8 cellular contexts compared by ENCODE assay signal in genomic region chr1:5637171-5637570, GRCh38.
DNase-seq lines count a peak whose midpoint lies in the region; ATAC-seq, FAIRE-seq and TF ChIP-seq lines count a peak whose summit lies in the region.

No MANE protein-coding gene starts in this region.

- no peak overlapping the region for H3K4me3 Mint-ChIP-seq in natural killer cell

- H3K4me3 ChIP-seq in bronchial epithelial cell (ENCODE audit: low read depth, low read length) (no peak overlapping the region), tibial nerve (no peak overlapping the region)

- peaks cover 0 to 3% of the 10 kb centered on the region in 2 donors for H3K9me3 Mint-ChIP-seq in natural killer cell

- ATAC-seq in natural killer cell (no peak), HG02642 (IDR thresholded peaks at IDR 0.05; ENCODE audit: poor library complexity, unreplicated experiment) (no peak)

- no peaks in the 10 kb centered on the region for H3K36me3 Mint-ChIP-seq in natural killer cell

- H3K27me3 ChIP-seq in bronchial epithelial cell (ENCODE audit: control insufficient read depth, insufficient read depth, low read length): no peaks in the 10 kb centered on the region
- H3K27me3 ChIP-seq in tibial nerve: peaks cover 0 to 8% of the 10 kb centered on the region in 2 donors

- H3K4me1 ChIP-seq in tibial nerve: no peaks in the 10 kb centered on the region

- no peak overlapping the region for H3K27ac Mint-ChIP-seq in natural killer cell

- H3K27me3 Mint-ChIP-seq in natural killer cell (ENCODE audit: low read depth in 2 of 2): peaks cover 17 to 19% of the 10 kb centered on the region in 2 donors

- FAIRE-seq in bronchial epithelial cell (lab: Jason Lieb, UNC): no peak

- no peaks in the 10 kb centered on the region for H3K4me1 Mint-ChIP-seq in natural killer cell

- TF ChIP-seq POLR2A in tibial nerve (IDR thresholded peaks at IDR 0.05): no peak

- TF ChIP-seq EP300 in tibial nerve (IDR thresholded peaks at IDR 0.05): no peak

- no peaks in the 10 kb centered on the region for H3K36me3 ChIP-seq in bronchial epithelial cell (ENCODE audit: control insufficient read depth, insufficient read depth, low read length)
- no peaks in the 10 kb centered on the region for H3K36me3 ChIP-seq in tibial nerve

- H3K9me3 ChIP-seq in tibial nerve: peaks cover 0 to 7% (median 0%) of the 10 kb centered on the region in 4 donors

- TF ChIP-seq CTCF in bronchial epithelial cell (IDR thresholded peaks at IDR 0.05; ENCODE audit: insufficient read depth, low read length, severe bottlenecking): peak; percentile 87
- peak in 3 of 5 experiments; percentile 11 to 24 (median 15) for TF ChIP-seq CTCF in tibial nerve (IDR thresholded peaks at IDR 0.05)
- no peak for TF ChIP-seq CTCF in natural killer cell (IDR thresholded peaks at IDR 0.05)

- H3K27ac ChIP-seq in tibial nerve: no peak overlapping the region

- 87 to 88% methylated on average over 2 of the region's 2 CpGs for whole genome bisulfite sequencing in tibial nerve, 2 donors

- DNase-seq in stimulated activated CD4-positive, alpha-beta T cell treated with anti-CD3 and anti-CD28 coated beads, Interleukin-12 subunit alpha, Interleukin-12 subunit beta, amount 100 ng/mL, for 4 hours: peak; percentile 5
- DNase-seq in stimulated activated CD4-positive, alpha-beta T cell treated with anti-CD3 and anti-CD28 coated beads, Interleukin-4, amount 100 ng/mL, for 4 hours: no peak
- DNase-seq in NCI-H2196 treated with DMSO at 0.1 percent for 48 hours (lab: John Stamatoyannopoulos, UW; ENCODE audit: unreplicated experiment) (peak; percentile 13), bronchial epithelial cell (ENCODE audit: low read depth) (peak; percentile 43), tibial nerve (ENCODE audit: low spot score in 2 of 2) (peak in 1 of 2 donors; percentile 43), natural killer cell (no peak), activated gamma-delta T cell (lab: John Stamatoyannopoulos, UW) (no peak)

- intact Hi-C loops in natural killer cell (cut with micrococcal nuclease): no loop called here

Comparison
In these comparisons a context has a peak if more than half of its experiments do, and no peak if none do; other contexts are left out.
1. DNase-seq: peak in stimulated activated CD4-positive, alpha-beta T cell treated with anti-CD3 and anti-CD28 coated beads, Interleukin-12 subunit alpha, Interleukin-12 subunit beta, amount 100 ng/mL, for 4 hours (single experiment), NCI-H2196 treated with DMSO at 0.1 percent for 48 hours (single experiment) and bronchial epithelial cell (single experiment); none in stimulated activated CD4-positive, alpha-beta T cell treated with anti-CD3 and anti-CD28 coated beads, Interleukin-4, amount 100 ng/mL, for 4 hours (0 of 2), natural killer cell (single experiment) and activated gamma-delta T cell (single experiment).